Comparison of ENCODE assay signal across 22 cellular contexts in genomic region chr5:124052201-124052600, GRCh38.
"Had no signal": no experiment of that assay in that cellular context is flagged by ENCODE, and none has a peak within 500 bp of the region (broad histone marks: within the 10 kb centered on the region; RNA-seq: fewer than 3 reads in every experiment).

No MANE protein-coding gene starts in this region.

- H3K27me3 ChIP-seq: breast epithelium, heart left ventricle, right lobe of liver, thyroid gland, upper lobe of right lung had no signal

- H3K27ac ChIP-seq: breast epithelium, coronary artery, epithelial cell of prostate, heart left ventricle, right lobe of liver, skin epidermis, thyroid gland, upper lobe of right lung had no signal

- DNase-seq: activated CD4-positive, alpha-beta T cell treated with anti-CD3 and anti-CD28 coated beads for 4 hours; activated CD4-positive, alpha-beta T cell treated with anti-CD3 and anti-CD28 coated beads, Interleukin-2, amount 50 U/mL, for 48 hours; activated CD4-positive, CD25-positive, alpha-beta regulatory T cell; activated naive CD4-positive, alpha-beta T cell treated with Interleukin-2 at 50 U/mL for 16 hours; activated naive CD8-positive, alpha-beta T cell treated with anti-CD3 and anti-CD28 coated beads for 36 hours; activated T-cell treated with anti-CD3 and anti-CD28 coated beads, Interleukin-2, amount 50 U/mL, for 48 hours; cerebellar nuclear complex; heart left ventricle; islet precursor cell; left cardiac atrium; natural killer cell; nucleus accumbens; right lobe of liver; stimulated activated CD4-positive, alpha-beta T cell treated with anti-CD3 and anti-CD28 coated beads, Interleukin-1b, Interleukin-23, amount 100 ng/mL, for 48 hours; substantia nigra; T1000; thyroid gland; upper lobe of right lung had no signal

- H3K4me1 ChIP-seq: breast epithelium, right lobe of liver had no signal

- H3K36me3 ChIP-seq: breast epithelium, heart left ventricle, right lobe of liver, thyroid gland, upper lobe of right lung had no signal

- H3K9me3 ChIP-seq: breast epithelium, heart left ventricle, right lobe of liver, thyroid gland, upper lobe of right lung had no signal

- H3K4me3 ChIP-seq: breast epithelium, coronary artery, heart left ventricle, right lobe of liver, skin epidermis, thyroid gland, upper lobe of right lung had no signal

- ATAC-seq: heart left ventricle, left cardiac atrium, natural killer cell, right lobe of liver, upper lobe of right lung had no signal
